ENCODE assay signal across 8 cellular contexts in genomic region chr14:95156153-95156764, GRCh38. TPM values are rescaled to one million over a fixed set of nuclear protein-coding genes. Genes with fewer than 3 reads are reported as not detected.
DNase-seq lines count a peak whose midpoint lies in the region; ATAC-seq and TF ChIP-seq lines count a peak whose summit lies in the region.

No MANE protein-coding gene starts in this region.

- H3K9me3 ChIP-seq in DND-41 (ENCODE audit: insufficient read depth, low read length, severe bottlenecking) = no peaks in the 10 kb centered on the region
- H3K9me3 ChIP-seq in HUES6 (ENCODE audit: control insufficient read depth, insufficient read depth, low read depth, low read length) = no peaks in the 10 kb centered on the region
- no peaks in the 10 kb centered on the region for H3K9me3 ChIP-seq in stomach

- POLR2A ChIA-PET in activated naive CD8-positive, alpha-beta T cell treated with anti-CD3 and anti-CD28 coated beads, Interleukin-2, amount 10 ng/mL, durations not matched to agents 7 days and 5 days (lab: Charles Lee) = interaction anchor here (0.6 to 1.0 kb wide), 2 partner anchors 25 to 1209 kb away, joined by 3 to 4 read pairs; no protein-coding TSS in a partner anchor

- H3K4me1 ChIP-seq in DND-41 (ENCODE audit: insufficient read depth, low read length) = peaks cover 38% of the 10 kb centered on the region
- peaks cover 18% of the 10 kb centered on the region for H3K4me1 ChIP-seq in HUES6 (ENCODE audit: control insufficient read depth, insufficient read depth, low read length)
- H3K4me1 ChIP-seq in stomach = peaks cover 29 to 65% (median 51%) of the 10 kb centered on the region in 4 donors

- no peaks in the 10 kb centered on the region for H3K27me3 Mint-ChIP-seq in activated naive CD8-positive, alpha-beta T cell treated with anti-CD3 and anti-CD28 coated beads, Interleukin-2, amount 10 ng/mL, durations not matched to agents 7 days and 5 days

- H3K27me3 ChIP-seq in DND-41 (ENCODE audit: insufficient read depth, low read length, poor library complexity) (no peaks in the 10 kb centered on the region), HUES6 (ENCODE audit: control insufficient read depth, insufficient read depth, low read length) (no peaks in the 10 kb centered on the region), stomach (no peaks in the 10 kb centered on the region)

- WGBS in stomach, 5 donors = 2 to 5% (median 4%) methylated on average over 15 of the region's 15 CpGs

- H3K27ac ChIP-seq in DND-41 (ENCODE audit: low read length) (peak overlapping the region; percentile 99), HUES6 (ENCODE audit: low read depth, low read length) (0 out of 2 replicates have a peak overlapping the region, but pooled peaks have one; percentile 4), stomach (peak overlapping the region; percentile 91 to 99 (median 96))

- no peak for TF ChIP-seq POLR2A in stomach (IDR thresholded peaks at IDR 0.05)

- DNase-seq in DND-41 (peak; percentile 9), iPS-NIHi7 (ENCODE audit: extremely low spot score) (peak; percentile 19), stomach (no peak)
- no peak for DNase-seq in activated naive CD8-positive, alpha-beta T cell treated with anti-CD3 and anti-CD28 coated beads, Interleukin-2, amount 10 ng/mL, durations not matched to agents 7 days and 5 days

- peaks cover 4% of the 10 kb centered on the region; the same call in 1 of the 2 replicates for H3K36me3 ChIP-seq in DND-41 (ENCODE audit: insufficient read depth, low read length)
- no peaks in the 10 kb centered on the region for H3K36me3 ChIP-seq in HUES6 (ENCODE audit: control insufficient read depth, insufficient read depth, low read length)
- H3K36me3 ChIP-seq in stomach = no peaks in the 10 kb centered on the region

- peaks cover 73% of the 10 kb centered on the region for H3K79me2 ChIP-seq in DND-41 (ENCODE audit: insufficient read depth, low read length)

- H3K4me2 ChIP-seq in DND-41 (ENCODE audit: insufficient read depth, low read length) = peak overlapping the region; percentile 67

- H3K27ac Mint-ChIP-seq in activated naive CD8-positive, alpha-beta T cell treated with anti-CD3 and anti-CD28 coated beads, Interleukin-2, amount 10 ng/mL, durations not matched to agents 7 days and 5 days = peak overlapping the region; percentile 67

- H3K4me3 Mint-ChIP-seq in activated naive CD8-positive, alpha-beta T cell treated with anti-CD3 and anti-CD28 coated beads, Interleukin-2, amount 10 ng/mL, durations not matched to agents 7 days and 5 days = peak overlapping the region; percentile 86

- no peak for ATAC-seq in DND-41 (ENCODE audit: insufficient read depth, low read depth)
- ATAC-seq in activated naive CD8-positive, alpha-beta T cell treated with anti-CD3 and anti-CD28 coated beads, Interleukin-2, amount 10 ng/mL, durations not matched to agents 7 days and 5 days (ENCODE audit: low read depth) = no peak
- ATAC-seq in GM21367 (IDR thresholded peaks at IDR 0.05; ENCODE audit: unreplicated experiment) = no peak
- ATAC-seq in GM19023 (IDR thresholded peaks at IDR 0.05; ENCODE audit: unreplicated experiment) = no peak
- no peak for ATAC-seq in GM21528 (IDR thresholded peaks at IDR 0.05; ENCODE audit: low FRiP score, unreplicated experiment)

- peak overlapping the region; percentile 64 for H2AFZ ChIP-seq in DND-41 (ENCODE audit: low read depth, low read length)

- no peak for TF ChIP-seq EP300 in stomach (IDR thresholded peaks at IDR 0.05)

- H3K4me3 ChIP-seq in DND-41 (ENCODE audit: low read depth in 1 of 2, low read length in 2 of 2) (peak overlapping the region; percentile 59; a peak in 3 of 4 replicates), HUES6 (ENCODE audit: low read depth, low read length) (peak overlapping the region; percentile 93), stomach (peak overlapping the region; percentile 82 to 97 (median 85))

- intact Hi-C loops in stomach (cut with DNase I; ENCODE audit: low total_unique reads) = no loop called here

- H3K4me1 Mint-ChIP-seq in activated naive CD8-positive, alpha-beta T cell treated with anti-CD3 and anti-CD28 coated beads, Interleukin-2, amount 10 ng/mL, durations not matched to agents 7 days and 5 days = peaks cover 30% of the 10 kb centered on the region

- TF ChIP-seq CTCF in DND-41 (IDR thresholded peaks at IDR 0.05; ENCODE audit: borderline replicate concordance, extremely low read depth, low read length, poor library complexity, severe bottlenecking) (no peak), stomach (IDR thresholded peaks at IDR 0.05) (no peak)

- peaks cover 39% of the 10 kb centered on the region for H4K20me1 ChIP-seq in DND-41 (ENCODE audit: insufficient read depth, low read length)

- no peaks in the 10 kb centered on the region for H3K9me3 Mint-ChIP-seq in activated naive CD8-positive, alpha-beta T cell treated with anti-CD3 and anti-CD28 coated beads, Interleukin-2, amount 10 ng/mL, durations not matched to agents 7 days and 5 days

- H3K36me3 Mint-ChIP-seq in activated naive CD8-positive, alpha-beta T cell treated with anti-CD3 and anti-CD28 coated beads, Interleukin-2, amount 10 ng/mL, durations not matched to agents 7 days and 5 days = peaks cover 6% of the 10 kb centered on the region

- H3K9ac ChIP-seq in DND-41 (ENCODE audit: low read depth, low read length) = peak overlapping the region; percentile 97
- peak overlapping the region; percentile 97 for H3K9ac ChIP-seq in HUES6 (ENCODE audit: low read length)

RNA-seq across cellular contexts. Expression of gene DICER1, which starts 1.1 kb away (rescaled TPM):
- 10 to 100 TPM; 62.7 to 65.5 TPM for total RNA-seq in activated naive CD8-positive, alpha-beta T cell treated with anti-CD3 and anti-CD28 coated beads, Interleukin-2, amount 10 ng/mL, durations not matched to agents 7 days and 5 days
- 100 to 1,000 TPM in 1 of 5 donors, 10 to 100 TPM in 4; 47.8 to 104 (median 68.1) TPM for total RNA-seq in stomach
- 1 to 10 TPM; 6.1 to 6.8 (median 6.5) TPM for polyA plus RNA-seq in stomach

Comparison
In these comparisons a context has a peak if more than half of its experiments do, and no peak if none do; other contexts are left out.
1. DNase-seq: peak in DND-41 (single experiment) and iPS-NIHi7 (single experiment); none in activated naive CD8-positive, alpha-beta T cell treated with anti-CD3 and anti-CD28 coated beads, Interleukin-2, amount 10 ng/mL, durations not matched to agents 7 days and 5 days (single experiment) and stomach (single experiment).
2. H3K27ac ChIP-seq: peak in every context shown above with its lines; median percentile 99 in DND-41; 96 in stomach; 4 in HUES6.
3. Peak in every context shown above with its lines, with median percentiles within 50 percentile points of each other: H3K4me3 ChIP-seq.